In the genomic region with DNA sequence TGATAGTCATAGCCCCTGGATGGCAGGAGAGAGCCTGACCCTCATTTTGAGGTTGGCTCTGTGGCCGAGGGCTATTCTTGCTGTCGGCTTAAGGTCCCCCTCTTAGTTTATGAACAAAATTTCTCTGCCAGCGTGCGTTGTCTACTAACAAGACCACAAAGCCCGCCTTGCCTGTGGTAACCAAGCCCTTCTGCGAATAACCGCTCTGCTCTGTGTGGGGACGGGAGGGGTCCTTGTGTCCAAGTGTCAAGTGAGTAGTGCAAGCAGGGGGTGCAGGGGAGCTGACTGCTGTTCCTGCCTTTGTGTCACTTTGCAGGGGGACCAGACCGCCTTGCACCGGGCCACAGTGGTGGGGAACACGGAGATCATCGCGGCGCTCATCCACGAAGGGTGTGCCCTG, we compare ENCODE assay signal across 1 cellular context.
TF ChIP-seq lines count a peak whose summit lies in the region.

No MANE protein-coding gene starts in this region.

TF ChIP-seq in H1, 55 proteins besides CTCF, POLR2A, EP300 and RAD21:
- TF ChIP-seq KDM4A (IDR thresholded peaks at IDR 0.05; ENCODE audit: low read depth, low read length, severe bottlenecking) (no peak), TAF1 (IDR thresholded peaks at IDR 0.05; ENCODE audit: low read depth, low read length) (no peak), HDAC6 (IDR thresholded peaks at IDR 0.05; ENCODE audit: low read depth, low read length) (no peak), EGR1 (IDR thresholded peaks at IDR 0.05; ENCODE audit: borderline replicate concordance, low read depth, low read length) (no peak)
TF ChIP-seq in H1: peak in this region for 0.
